ENCODE assay signal across 1 cellular context in genomic region chr19:54190942-54191670, GRCh38.
TF ChIP-seq lines count a peak whose summit lies in the region.

Gene TSEN34 (plus strand): TSS chr19:54191308. CDS start chr19:54191365, 57 bp downstream.

TF ChIP-seq in HepG2, 621 proteins besides CTCF, POLR2A, EP300 and RAD21 (continued from another document and continues in another):
- TF ChIP-seq ZNF574 (CRISPR knock-in tag; IDR thresholded peaks at IDR 0.05) (peak; percentile 55), SMC3 (IDR thresholded peaks at IDR 0.05; ENCODE audit: low read length) (no peak), SAP130 (CRISPR knock-in tag; IDR thresholded peaks at IDR 0.05; ENCODE audit: low read depth) (peak; percentile 59), ZNF501 (CRISPR knock-in tag; IDR thresholded peaks at IDR 0.05) (peak; percentile 20; the same call in 1 of the 2 replicates), AHDC1 (CRISPR knock-in tag; IDR thresholded peaks at IDR 0.05; ENCODE audit: borderline replicate concordance) (no peak), UBTF (CRISPR knock-in tag; IDR thresholded peaks at IDR 0.05) (peak; percentile 90; the same call in 1 of the 2 replicates), NFAT5 (CRISPR knock-in tag; IDR thresholded peaks at IDR 0.05) (no peak), IKZF5 (CRISPR knock-in tag; IDR thresholded peaks at IDR 0.05) (peak; percentile 74; the same call in 1 of the 2 replicates), EEA1 (CRISPR knock-in tag; IDR thresholded peaks at IDR 0.05; ENCODE audit: borderline replicate concordance) (no peak), ZKSCAN5 (CRISPR knock-in tag; IDR thresholded peaks at IDR 0.05) (no peak), ZNF280B (CRISPR knock-in tag; IDR thresholded peaks at IDR 0.05; ENCODE audit: borderline replicate concordance) (no peak), IKZF1 (IDR thresholded peaks at IDR 0.05) (no peak), ZNF343 (CRISPR knock-in tag; IDR thresholded peaks at IDR 0.05) (no peak), KDM5B (CRISPR knock-in tag; IDR thresholded peaks at IDR 0.05; ENCODE audit: borderline replicate concordance) (peak; percentile 54; the same call in 1 of the 2 replicates), FOXK2 (IDR thresholded peaks at IDR 0.05) (no peak), YEATS4 (CRISPR knock-in tag; IDR thresholded peaks at IDR 0.05; ENCODE audit: borderline replicate concordance) (no peak; the same call in 1 of the 2 replicates), ZNF703 (CRISPR knock-in tag; IDR thresholded peaks at IDR 0.05; ENCODE audit: borderline replicate concordance) (no peak), PPARG (CRISPR knock-in tag; conservative IDR thresholded peaks at IDR 0.05) (no peak), ZFP82 (CRISPR knock-in tag; IDR thresholded peaks at IDR 0.05; ENCODE audit: borderline replicate concordance) (no peak; the same call in 1 of the 2 replicates), TOE1 (CRISPR knock-in tag; IDR thresholded peaks at IDR 0.05) (no peak), SALL2 (CRISPR knock-in tag; IDR thresholded peaks at IDR 0.05) (peak; percentile 49; the same call in 1 of the 2 replicates), ZSCAN29 (CRISPR knock-in tag; conservative IDR thresholded peaks at IDR 0.05) (no peak), FOSL2 (CRISPR knock-in tag; IDR thresholded peaks at IDR 0.05) (0 out of 2 replicates have a peak, but pooled peaks have one; percentile 5), GFI1 (CRISPR knock-in tag; IDR thresholded peaks at IDR 0.05; ENCODE audit: borderline replicate concordance) (no peak), ATF6 (CRISPR knock-in tag; conservative IDR thresholded peaks at IDR 0.05) (no peak), ZNF558 (CRISPR knock-in tag; IDR thresholded peaks at IDR 0.05; ENCODE audit: borderline replicate concordance) (no peak; the same call in 1 of the 2 replicates), ZZZ3 (CRISPR knock-in tag; IDR thresholded peaks at IDR 0.05; ENCODE audit: borderline replicate concordance) (no peak), AGO1 (IDR thresholded peaks at IDR 0.05; ENCODE audit: low read depth, low read length, poor library complexity, severe bottlenecking) (peak; percentile 36), DR1 (CRISPR knock-in tag; IDR thresholded peaks at IDR 0.05) (no peak; the same call in 1 of the 2 replicates), ZNF143 (CRISPR knock-in tag; IDR thresholded peaks at IDR 0.05) (no peak), ZNF879 (CRISPR knock-in tag; IDR thresholded peaks at IDR 0.05) (no peak)
